ENCODE assay signal across 19 cellular contexts in the genomic region with DNA sequence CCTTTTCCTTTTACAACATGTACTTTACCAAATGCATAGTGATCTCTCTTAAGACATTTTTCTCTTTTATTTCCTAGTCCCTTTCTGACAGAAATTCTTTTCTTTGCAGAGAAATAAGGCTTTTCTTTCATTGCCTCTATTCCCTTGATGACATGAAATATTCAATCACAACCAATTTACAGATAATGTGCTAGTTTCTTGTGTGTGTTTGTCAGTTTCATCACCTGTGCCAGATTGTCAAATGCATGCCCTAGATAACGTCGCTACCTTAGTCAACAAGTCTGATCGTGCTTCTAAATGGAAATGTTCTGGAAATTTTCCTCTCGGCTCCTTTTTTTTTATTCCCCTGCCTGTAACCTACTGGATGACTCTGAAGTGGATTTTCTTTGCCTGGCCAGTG.
"Had no signal": no experiment of that assay in that cellular context is flagged by ENCODE, and none has a peak within 500 bp of the region (broad histone marks: within the 10 kb centered on the region; RNA-seq: fewer than 3 reads in every experiment).

No MANE protein-coding gene starts in this region.

- DNase-seq: activated CD4-positive, alpha-beta memory T cell treated with anti-CD3 and anti-CD28 coated beads for 36 hours; activated CD4-positive, alpha-beta T cell treated with anti-CD3 and anti-CD28 coated beads, Interleukin-2, amount 10 ng/mL, durations not matched to agents 24 days and 14 days; activated CD4-positive, CD25-positive, alpha-beta regulatory T cell treated with anti-CD3 and anti-CD28 coated beads, Interleukin-2, amount 50 U/mL, for 72 hours; activated CD8-positive, alpha-beta memory T cell treated with anti-CD3 and anti-CD28 coated beads for 24 hours; activated effector memory CD4-positive, alpha-beta T cell treated with anti-CD3 and anti-CD28 coated beads, Interleukin-2, amount 50 U/mL, for 16 hours; activated naive CD4-positive, alpha-beta T cell treated with anti-CD3 and anti-CD28 coated beads for 36 hours; activated T-cell treated with anti-CD3 and anti-CD28 coated beads, Interleukin-2, amount 50 U/mL, for 4 hours; amygdala; KG1; NCI-H1092; NCI-H1417; NCI-H1930; NCI-H510A treated with DMSO at 0.1 percent for 48 hours; NCI-H69; PC-3; SHP77 had no signal

- ATAC-seq: activated T-cell treated with anti-CD3 and anti-CD28 coated beads, Interleukin-2, amount 50 U/mL, for 4 hours; PC-3; WTC11 had no signal

- FAIRE-seq: astrocyte, RCC 7860 had no signal
